In genomic region chr15:39232512-39232911, GRCh38 we compare ENCODE assay signal across 1 cellular context.
TF ChIP-seq lines count a peak whose summit lies in the region.

No MANE protein-coding gene starts in this region.

TF ChIP-seq in H1, 55 proteins besides CTCF, POLR2A, EP300 and RAD21:
- no peak for TF ChIP-seq ATF3 (IDR thresholded peaks at IDR 0.05; ENCODE audit: insufficient read depth, low read depth, low read length)
- no peak for TF ChIP-seq SIX5 (IDR thresholded peaks at IDR 0.05; ENCODE audit: low read depth, low read length)
- TF ChIP-seq MAX (IDR thresholded peaks at IDR 0.05): no peak
- TF ChIP-seq SP2 (IDR thresholded peaks at IDR 0.05; ENCODE audit: low read length): no peak
- no peak for TF ChIP-seq SRF (IDR thresholded peaks at IDR 0.05; ENCODE audit: low read depth, low read length)
- TF ChIP-seq SUZ12 (IDR thresholded peaks at IDR 0.05; ENCODE audit: low read length): no peak
- TF ChIP-seq RXRA (IDR thresholded peaks at IDR 0.05; ENCODE audit: insufficient read depth, low read depth, low read length): no peak
- TF ChIP-seq JUND (IDR thresholded peaks at IDR 0.05; ENCODE audit: low read length): no peak
- no peak for TF ChIP-seq CBX8 (IDR thresholded peaks at IDR 0.05; ENCODE audit: borderline replicate concordance, low read depth, low read length)
- TF ChIP-seq CTBP2 (IDR thresholded peaks at IDR 0.05; ENCODE audit: borderline replicate concordance, insufficient read depth, insufficient read length, low read length): no peak
- no peak for TF ChIP-seq ZNF274 (IDR thresholded peaks at IDR 0.05; ENCODE audit: borderline replicate concordance, extremely low read depth, low read length)
- TF ChIP-seq ATF2 (IDR thresholded peaks at IDR 0.05; ENCODE audit: low read length): no peak
- no peak for TF ChIP-seq TCF12 (IDR thresholded peaks at IDR 0.05; ENCODE audit: low read depth, low read length)
- TF ChIP-seq BACH1 (IDR thresholded peaks at IDR 0.05; ENCODE audit: low read length): no peak
- no peak for TF ChIP-seq GTF2F1 (IDR thresholded peaks at IDR 0.05; ENCODE audit: borderline replicate concordance, low read depth, low read length)
- TF ChIP-seq HDAC6 (IDR thresholded peaks at IDR 0.05; ENCODE audit: low read depth, low read length): no peak
- no peak for TF ChIP-seq CREB1 (IDR thresholded peaks at IDR 0.05)
- no peak for TF ChIP-seq EGR1 (IDR thresholded peaks at IDR 0.05; ENCODE audit: borderline replicate concordance, low read depth, low read length)
